ENCODE assay signal across 8 cellular contexts in genomic region chr6:28383235-28384142, GRCh38. TPM values are rescaled to one million over a fixed set of nuclear protein-coding genes. Genes with fewer than 3 reads are reported as not detected.
DNase-seq lines count a peak whose midpoint lies in the region; ATAC-seq and TF ChIP-seq lines count a peak whose summit lies in the region.

No MANE protein-coding gene starts in this region.

- peaks cover 7% of the 10 kb centered on the region; the same call in 1 of the 2 replicates for H3F3A ChIP-seq in GM23338 (replicated peaks; ENCODE audit: low read depth)

- no peaks in the 10 kb centered on the region for H3K9me3 ChIP-seq in lung (ENCODE audit: control insufficient read depth in 2 of 2, insufficient read depth in 1 of 2, low read length in 1 of 2)

- H3K27ac ChIP-seq in GM23338 (ENCODE audit: low read depth): peak overlapping the region; percentile 15; the same call in 1 of the 2 replicates
- H3K27ac ChIP-seq in lung (ENCODE audit: low read depth in 1 of 2, low read length in 1 of 2): peak overlapping the region; percentile 79 to 85

- 13 to 17% methylated on average over 31 of the region's 31 CpGs for WGBS in lung, 2 donors

- H3K27me3 Mint-ChIP-seq in GM23338 (ENCODE audit: insufficient read depth, low read depth, poor library complexity) (peaks cover 5% of the 10 kb centered on the region), endothelial cell (ENCODE audit: unreplicated experiment) (no peaks in the 10 kb centered on the region)

- H3K4me3 Mint-ChIP-seq in GM23338: peak overlapping the region; percentile 86
- H3K4me3 Mint-ChIP-seq in endothelial cell (ENCODE audit: unreplicated experiment): peak overlapping the region; percentile 88

- ATAC-seq in GM23338 (peak; percentile 97), lung (ENCODE audit: insufficient read depth, low FRiP score) (peak; percentile 97)
- ATAC-seq in activated CD4-positive, CD25-positive, alpha-beta regulatory T cell treated with anti-CD3 and anti-CD28 coated beads, Interleukin-2, amount 50 U/mL, for 24 hours: peak; percentile 62 to 71

- H3K27me3 ChIP-seq in GM23338 (ENCODE audit: insufficient read depth) (no peaks in the 10 kb centered on the region), lung (ENCODE audit: control insufficient read depth, insufficient read depth) (no peaks in the 10 kb centered on the region)

- peaks cover 14% of the 10 kb centered on the region for H3K4me1 Mint-ChIP-seq in GM23338
- peaks cover 9% of the 10 kb centered on the region for H3K4me1 Mint-ChIP-seq in endothelial cell (ENCODE audit: unreplicated experiment)

- no peaks in the 10 kb centered on the region for H3K9me3 Mint-ChIP-seq in GM23338
- no peaks in the 10 kb centered on the region for H3K9me3 Mint-ChIP-seq in endothelial cell (ENCODE audit: unreplicated experiment)

- H2AFZ ChIP-seq in GM23338: no peak overlapping the region

- H3K79me2 ChIP-seq in GM23338 (replicated peaks; ENCODE audit: insufficient read depth): peaks cover 8% of the 10 kb centered on the region

- H3K9me2 ChIP-seq in GM23338 (ENCODE audit: insufficient read depth): no peaks in the 10 kb centered on the region

- TF ChIP-seq CTCF in GM12872 (IDR thresholded peaks at IDR 0.05; ENCODE audit: insufficient read depth, low read depth, low read length): peak; percentile 51
- peak; percentile 62 for TF ChIP-seq CTCF in GM23338 (conservative IDR thresholded peaks at IDR 0.05; ENCODE audit: low read depth in 2 of 2)
- peak; percentile 74 for TF ChIP-seq CTCF in LNCaP clone FGC (IDR thresholded peaks at IDR 0.05; ENCODE audit: control insufficient read depth, extremely low read depth, insufficient read depth)
- peak; percentile 32 for TF ChIP-seq CTCF in endothelial cell (IDR thresholded peaks at IDR 0.05; ENCODE audit: unreplicated experiment)
- TF ChIP-seq CTCF in lung (IDR thresholded peaks at IDR 0.05; ENCODE audit: control extremely low read depth, extremely low read depth): peak; percentile 0

- H3K4me3 ChIP-seq in GM23338 (peak overlapping the region; percentile 49), LNCaP clone FGC (ENCODE audit: low read depth, low read length) (peak overlapping the region; percentile 58), lung (peak overlapping the region; percentile 52)

- H3K4me1 ChIP-seq in GM23338 (ENCODE audit: insufficient read depth) (peaks cover 11% of the 10 kb centered on the region), lung (ENCODE audit: control insufficient read depth in 2 of 2, insufficient read depth in 2 of 2, low read length in 2 of 2) (peaks cover 0 to 7% of the 10 kb centered on the region in 2 donors)

- H3K36me3 ChIP-seq in GM23338 (ENCODE audit: insufficient read depth) (peaks cover 12% of the 10 kb centered on the region; the same call in 1 of the 2 replicates), lung (ENCODE audit: control insufficient read depth in 2 of 2, insufficient read depth in 2 of 2, low read length in 2 of 2) (peaks cover 3 to 11% of the 10 kb centered on the region in 2 donors)

- H4K20me1 ChIP-seq in GM23338 (replicated peaks; ENCODE audit: insufficient read depth): peaks cover 9% of the 10 kb centered on the region; the same call in 1 of the 2 replicates

- H3K4me2 ChIP-seq in GM23338: peak overlapping the region; percentile 74

- DNase-seq in GM23338 (ENCODE audit: low spot score): peak; percentile 98
- peak; percentile 88 for DNase-seq in LNCaP clone FGC (ENCODE audit: low read depth)
- peak; percentile 79 for DNase-seq in endothelial cell (ENCODE audit: low spot score)
- DNase-seq in lung (ENCODE audit: low spot score): peak; percentile 88
- peak in 2 of 3 experiments; percentile 5 to 12 for DNase-seq in stimulated activated CD4-positive, alpha-beta T cell treated with anti-CD3 and anti-CD28 coated beads, TNF-alpha, amount 100 ng/mL, for 4 hours (ENCODE audit: low read depth in 3 of 3)
- no peak for DNase-seq in NCI-H82 treated with DMSO at 0.1 percent for 48 hours (lab: John Stamatoyannopoulos, UW; ENCODE audit: unreplicated experiment)

- H3K36me3 Mint-ChIP-seq in GM23338 (ENCODE audit: low read depth): peaks cover 40% of the 10 kb centered on the region
- H3K36me3 Mint-ChIP-seq in endothelial cell (ENCODE audit: low read depth, unreplicated experiment): peaks cover 27% of the 10 kb centered on the region

- H3K27ac Mint-ChIP-seq in GM23338: peak overlapping the region; percentile 97
- peak overlapping the region; percentile 89 for H3K27ac Mint-ChIP-seq in endothelial cell (ENCODE audit: unreplicated experiment)

TF ChIP-seq in GM23338, 12 proteins besides CTCF, POLR2A, EP300 and RAD21 (continues in another document):
- no peak for TF ChIP-seq REST (IDR thresholded peaks at IDR 0.05; ENCODE audit: unreplicated experiment)

RNA-seq across cellular contexts. Expression of gene ZSCAN12, which starts 16.1 kb away (rescaled TPM):
- 5.7 and 7.3 TPM in 2 replicates for total RNA-seq in GM23338 (2014; rRNA removed; shearing (Covaris generic))
- polyA plus RNA-seq in GM23338 (2016; fragmentation: Nextera tagmentation; extraction: Ambion mirVana) (1.9 and 2.0 TPM in 2 replicates), lung (1 to 10 TPM; 1.4 to 1.8 TPM)
- total RNA-seq in endothelial cell (ENCODE audit: unreplicated experiment) (9.5 TPM), lung (10 to 100 TPM in 1 of 2 donors, 1 to 10 TPM in 1; 5.8 to 17.7 TPM)

RNA-seq across cellular contexts. Expression of gene ZKSCAN3, which starts 33.7 kb away (rescaled TPM):
- 4.3 and 7.6 TPM in 2 replicates for total RNA-seq in GM23338 (2014; rRNA removed; shearing (Covaris generic))
- polyA plus RNA-seq in GM23338 (2016; fragmentation: Nextera tagmentation; extraction: Ambion mirVana): 2.8 and 3.0 TPM in 2 replicates
- total RNA-seq in endothelial cell (ENCODE audit: unreplicated experiment): 9.5 TPM
- total RNA-seq in lung: 10 to 100 TPM in 1 of 2 donors, 1 to 10 TPM in 1; 4.5 to 13.2 TPM
- 1 to 10 TPM; 1.1 to 1.7 TPM for polyA plus RNA-seq in lung

RNA-seq across cellular contexts. Expression of gene ZSCAN31, which starts 47.5 kb away (rescaled TPM):
- 4.7 and 12.1 TPM in 2 replicates for total RNA-seq in GM23338 (2014; rRNA removed; shearing (Covaris generic))
- polyA plus RNA-seq in GM23338 (2016; fragmentation: Nextera tagmentation; extraction: Ambion mirVana) (2.8 and 3.1 TPM in 2 replicates), lung (1 to 10 TPM; 5.6 to 7.4 TPM)
- total RNA-seq in endothelial cell (ENCODE audit: unreplicated experiment) (3.7 TPM), lung (10 to 100 TPM; 10.7 to 13.1 TPM)

RNA-seq across cellular contexts. Expression of gene ZSCAN23, which starts 59.8 kb away (rescaled TPM):
- total RNA-seq in GM23338 (2014; rRNA removed; shearing (Covaris generic)): 3.1 and 7.8 TPM in 2 replicates
- polyA plus RNA-seq in GM23338 (2016; fragmentation: Nextera tagmentation; extraction: Ambion mirVana) (0.30 and 1.9 TPM in 2 replicates), lung (under 1 TPM; 0.18 to 0.66 TPM)
- total RNA-seq in endothelial cell (ENCODE audit: unreplicated experiment) (6.8 TPM), lung (10 to 100 TPM in 1 of 2 donors, 1 to 10 TPM in 1; 3.0 to 17.2 TPM)

Comparison
In these comparisons a context has a peak if more than half of its experiments do, and no peak if none do; other contexts are left out.
1. CTCF ChIP-seq: peak in every context shown above with its lines; median percentile 74 in LNCaP clone FGC; 62 in GM23338; 51 in GM12872; 32 in endothelial cell; 0 in lung.